ENCODE assay signal across 8 cellular contexts in genomic region chr3:58332575-58333179, GRCh38. TPM values are rescaled to one million over a fixed set of nuclear protein-coding genes. Genes with fewer than 3 reads are reported as not detected.
DNase-seq lines count a peak whose midpoint lies in the region; ATAC-seq and TF ChIP-seq lines count a peak whose summit lies in the region.

TSS of gene PXK (plus strand) at chr3:58332892. CDS start at chr3:58332989, 97 bp downstream.

- H3K27ac ChIP-seq in gastroesophageal sphincter (peak within 1 kb of the TSS; percentile 39 to 87 (median 79)), neutrophil (peak within 1 kb of the TSS; percentile 93)

- TF ChIP-seq CTCF in Caco-2 (IDR thresholded peaks at IDR 0.05; ENCODE audit: insufficient read depth in 1 of 2, low read depth in 1 of 2, low read length in 1 of 2, severe bottlenecking in 1 of 2, unreplicated experiment in 1 of 2) (no peak), gastroesophageal sphincter (IDR thresholded peaks at IDR 0.05) (peak in 3 of 4 experiments; percentile 39 to 50 (median 43)), neutrophil (IDR thresholded peaks at IDR 0.05) (peak; percentile 38), subcutaneous adipose tissue (IDR thresholded peaks at IDR 0.05; ENCODE audit: low read depth) (no peak)

- peak within 1 kb of the TSS; percentile 66 for H3K27ac Mint-ChIP-seq in Caco-2 (ENCODE audit: unreplicated experiment)

- no peaks in the 10 kb centered on the region for H3K9me3 Mint-ChIP-seq in Caco-2 (ENCODE audit: unreplicated experiment)

- H3K4me3 ChIP-seq in Caco-2 (ENCODE audit: low read depth, low read length) = peak within 1 kb of the TSS; percentile 73
- peak within 1 kb of the TSS; percentile 86 to 89 for H3K4me3 ChIP-seq in gastroesophageal sphincter
- peak within 1 kb of the TSS; percentile 73 to 97 for H3K4me3 ChIP-seq in neutrophil (ENCODE audit: low read depth in 1 of 2, low read length in 1 of 2)

- peak; percentile 47 to 51 for TF ChIP-seq POLR2A in gastroesophageal sphincter (IDR thresholded peaks at IDR 0.05)

- H3K4me1 ChIP-seq in Caco-2 = no peaks in the 10 kb centered on the region
- H3K4me1 ChIP-seq in gastroesophageal sphincter = peaks cover 0 to 53% (median 10%) of the 10 kb centered on the region in 3 donors
- peaks cover 36 to 44% of the 10 kb centered on the region in 2 experiments for H3K4me1 ChIP-seq in neutrophil (ENCODE audit: control insufficient read depth in 1 of 2, insufficient read depth in 1 of 2, low read depth in 1 of 2, low read length in 1 of 2)

- no peaks in the 10 kb centered on the region for H3K9me3 ChIP-seq in Caco-2
- H3K9me3 ChIP-seq in gastroesophageal sphincter = no peaks in the 10 kb centered on the region
- H3K9me3 ChIP-seq in neutrophil = no peaks in the 10 kb centered on the region

- intact Hi-C loops in Caco-2 (cut with micrococcal nuclease; ENCODE audit: unreplicated experiment) = loop anchor here (1.0 kb wide), 1 partner anchor 82 kb away; no protein-coding TSS in a partner anchor

- H3K27me3 ChIP-seq in Caco-2 (replicated peaks; ENCODE audit: control insufficient read depth, insufficient read depth, low read length) (no peaks in the 10 kb centered on the region; the same call in 1 of the 2 replicates), gastroesophageal sphincter (no peaks in the 10 kb centered on the region), neutrophil (no peaks in the 10 kb centered on the region)

- peaks cover 13% of the 10 kb centered on the region for H3K4me1 Mint-ChIP-seq in Caco-2 (ENCODE audit: low read depth, unreplicated experiment)

- no peaks in the 10 kb centered on the region for H3K36me3 ChIP-seq in Caco-2 (ENCODE audit: control insufficient read depth, insufficient read depth, low read length)
- H3K36me3 ChIP-seq in gastroesophageal sphincter = no peaks in the 10 kb centered on the region
- peaks cover 3% of the 10 kb centered on the region for H3K36me3 ChIP-seq in neutrophil

- no peaks in the 10 kb centered on the region for H3K36me3 Mint-ChIP-seq in Caco-2 (ENCODE audit: insufficient read depth, unreplicated experiment)

- WGBS in gastroesophageal sphincter (ENCODE audit: low coverage in 1 of 2), 2 donors = no CpG with 5 or more reads among the region's 76 CpGs

- BruUV-seq in Caco-2 (replicated peaks; lab: Mats Ljungman, UMichigan) = no TSS peak

- peak within 1 kb of the TSS; percentile 89 for H3K4me3 Mint-ChIP-seq in Caco-2 (ENCODE audit: unreplicated experiment)

- POLR2A ChIA-PET in Caco-2 (lab: Charles Lee) = interaction anchor here (0.6 kb wide), 2 partner anchors 56 to 788 kb away, joined by 5 to 7 read pairs; partner anchors contain the start of gene DNAH12

- DNase-seq in Caco-2 (peak; percentile 63 to 83), SKM-1 (lab: John Stamatoyannopoulos, UW; ENCODE audit: unreplicated experiment) (peak; percentile 48)
- peak; percentile 84 for DNase-seq in activated naive CD4-positive, alpha-beta T cell treated with anti-CD3 and anti-CD28 coated beads, Interleukin-2, amount 50 U/mL, for 16 hours

- TF ChIP-seq EP300 in gastroesophageal sphincter (IDR thresholded peaks at IDR 0.05) = no peak

- H3K27me3 Mint-ChIP-seq in Caco-2 (ENCODE audit: insufficient read depth, unreplicated experiment) = no peaks in the 10 kb centered on the region

- CTCF ChIA-PET in Caco-2 (lab: Charles Lee) = interaction anchor here (1.4 kb wide), 1 partner anchor 27 kb away, joined by 11 read pairs; the partner anchor contains the start of genes HTD2 and RPP14

- ATAC-seq in GM19452 (IDR thresholded peaks at IDR 0.05; ENCODE audit: unreplicated experiment) = peak; percentile 91
- ATAC-seq in HG03565 (IDR thresholded peaks at IDR 0.05; ENCODE audit: unreplicated experiment) = peak; percentile 81
- peak; percentile 96 for ATAC-seq in gastroesophageal sphincter

RNA-seq across cellular contexts. Expression of gene PXK, which starts in this region (rescaled TPM):
- total RNA-seq in Caco-2 (2022) (8.8 and 9.1 TPM in 2 replicates), gastroesophageal sphincter (10 to 100 TPM; 29.3 to 41.0 (median 34.4) TPM), subcutaneous adipose tissue (10 to 100 TPM; 27.1 to 53.6 (median 30.7) TPM)

Comparison
In these comparisons a context has a peak if more than half of its experiments do, and no peak if none do; other contexts are left out.
1. Peak in every context shown above with its lines: DNase-seq, ATAC-seq, H3K4me3 ChIP-seq and H3K27ac ChIP-seq.
2. CTCF ChIP-seq: peak in gastroesophageal sphincter (3 of 4) and neutrophil (single experiment); none in Caco-2 (0 of 2) and subcutaneous adipose tissue (single experiment).